ENCODE assay signal across 1 cellular context in the genomic region with DNA sequence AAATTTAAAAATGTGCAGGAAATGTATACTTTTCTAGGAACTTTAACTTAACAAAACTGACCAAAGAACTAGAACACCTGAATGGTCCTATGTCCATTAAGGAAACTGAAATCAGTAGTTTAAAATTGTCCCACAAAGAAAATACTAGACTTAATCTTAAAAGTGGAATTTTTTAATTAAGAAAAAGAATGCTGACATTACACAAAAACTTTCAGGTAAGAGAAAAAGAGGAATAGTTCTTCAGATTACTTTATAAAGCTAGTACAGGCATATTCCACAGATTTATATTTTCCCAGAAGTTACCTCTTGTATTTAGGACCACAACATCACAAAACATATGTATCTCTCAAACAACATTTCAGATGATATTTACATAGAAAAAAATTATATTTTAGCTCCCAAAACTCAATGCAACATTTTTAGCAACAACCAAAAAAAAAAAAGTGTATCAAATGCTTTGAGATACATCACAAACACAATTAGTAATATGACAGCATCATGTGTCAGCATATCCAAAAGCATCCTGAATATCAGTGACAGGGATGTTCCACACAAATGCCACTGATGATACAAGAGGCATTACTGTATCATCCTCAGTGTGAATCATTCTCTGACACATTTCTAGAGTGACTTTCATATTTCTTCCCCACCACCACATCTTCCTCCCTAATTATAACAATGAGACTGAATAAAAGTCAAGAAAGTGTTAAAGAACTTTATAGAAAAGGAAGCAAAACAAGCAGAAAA.
TF ChIP-seq lines count a peak whose summit lies in the region.

No MANE protein-coding gene starts in this region.

TF ChIP-seq in IMR-90, 13 proteins besides CTCF, POLR2A, EP300 and RAD21:
- no peak for TF ChIP-seq USF2 (IDR thresholded peaks at IDR 0.05; ENCODE audit: low read depth, low read length)
- TF ChIP-seq RCOR1 (IDR thresholded peaks at IDR 0.05; ENCODE audit: insufficient replicate concordance, low read length) = no peak
- TF ChIP-seq MAFK (IDR thresholded peaks at IDR 0.05; ENCODE audit: low read depth, low read length) = peak; percentile 49
